8 cellular contexts compared by ENCODE assay signal in the genomic region with DNA sequence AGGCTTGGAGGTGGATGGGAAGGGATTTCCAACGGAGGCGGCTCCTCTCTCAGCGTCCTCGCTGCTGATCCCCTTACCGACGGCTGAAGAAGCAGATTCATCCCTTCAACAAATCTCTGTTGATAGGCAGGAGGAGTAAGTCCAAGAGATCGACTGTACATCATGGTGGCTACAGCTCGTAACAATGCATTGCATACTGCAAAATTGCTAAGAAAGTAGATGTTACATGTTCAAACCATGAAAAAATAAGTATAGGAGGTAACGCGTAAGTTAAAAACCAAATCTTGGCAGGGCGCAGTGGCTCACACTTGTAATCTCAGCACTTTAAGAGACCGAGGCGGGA. TPM values are rescaled to one million over a fixed set of nuclear protein-coding genes. Genes with fewer than 3 reads are reported as not detected.
A peak's percentile ranks its signal among the peaks of the same experiment; 100 is the strongest.
DNase-seq lines count a peak whose midpoint lies in the region; ATAC-seq, FAIRE-seq and TF ChIP-seq lines count a peak whose summit lies in the region.

No MANE protein-coding gene starts in this region.

- CTCF ChIA-PET in CD4-positive, alpha-beta T cell (lab: Charles Lee), result interaction anchor here (0.7 kb wide), 1 partner anchor 92 kb away, joined by 4 read pairs; no protein-coding TSS in a partner anchor

- H4K20me1 ChIP-seq in astrocyte (ENCODE audit: insufficient read depth, low read length) (peaks cover 12% of the 10 kb centered on the region), neural progenitor cell (ENCODE audit: low read depth) (peaks cover 19% of the 10 kb centered on the region)

- H3K4me1 ChIP-seq in HUES6 (ENCODE audit: control insufficient read depth, insufficient read depth, low read length) (peaks cover 3% of the 10 kb centered on the region; the same call in 1 of the 2 replicates), astrocyte (ENCODE audit: insufficient read depth, low read length) (peaks cover 5% of the 10 kb centered on the region), neural progenitor cell (no peaks in the 10 kb centered on the region)

- peaks cover 27% of the 10 kb centered on the region for H3K36me3 Mint-ChIP-seq in CD4-positive, alpha-beta T cell (ENCODE audit: low read depth)
- H3K36me3 Mint-ChIP-seq in astrocyte (ENCODE audit: low read depth, unreplicated experiment) (peaks cover 15% of the 10 kb centered on the region), neural progenitor cell (peaks cover 7% of the 10 kb centered on the region)

- H3K9me3 Mint-ChIP-seq in CD4-positive, alpha-beta T cell, result no peaks in the 10 kb centered on the region
- H3K9me3 Mint-ChIP-seq in astrocyte (ENCODE audit: unreplicated experiment) (no peaks in the 10 kb centered on the region), neural progenitor cell (peaks cover 2% of the 10 kb centered on the region)

- H3F3A ChIP-seq in neural progenitor cell (ENCODE audit: low read depth), result peaks cover 6% of the 10 kb centered on the region

- ATAC-seq in CD4-positive, alpha-beta T cell (ENCODE audit: poor library complexity), result no peak
- ATAC-seq in GM18909 (IDR thresholded peaks at IDR 0.05; ENCODE audit: poor library complexity, unreplicated experiment), result no peak

- H3K9ac ChIP-seq in HUES6 (ENCODE audit: low read length) (no peak overlapping the region), astrocyte (ENCODE audit: low read length) (no peak overlapping the region), neural progenitor cell (no peak overlapping the region)

- H3K27me3 ChIP-seq in CD4-positive, alpha-beta T cell (ENCODE audit: control insufficient read depth, insufficient read depth, low read length), result peaks cover 5% of the 10 kb centered on the region
- peaks cover 11% of the 10 kb centered on the region for H3K27me3 ChIP-seq in HUES6 (ENCODE audit: control insufficient read depth, insufficient read depth, low read length)
- no peaks in the 10 kb centered on the region for H3K27me3 ChIP-seq in astrocyte (ENCODE audit: insufficient read depth, low read length)
- peaks cover 42% of the 10 kb centered on the region for H3K27me3 ChIP-seq in neural progenitor cell
- no peaks in the 10 kb centered on the region; the same call in 1 of the 2 replicates for H3K27me3 ChIP-seq in H7 (ENCODE audit: control insufficient read depth, insufficient read depth, low read length)

- intact Hi-C loops in CD4-positive, alpha-beta T cell (cut with DNase I, micrococcal nuclease), result loop anchor here (1.0 to 5.0 kb wide), 6 partner anchors 37 to 313 kb away; partner anchors contain the start of genes SGTA (in 2 of the 2), GNG7 (in 1 of the 2), LMNB2 (in 1 of the 2) and TIMM13 (in 1 of the 2)
- intact Hi-C loops in posterior vena cava (cut with DNase I), result no loop called here

- in situ Hi-C loops in GM13977 (cut with MboI; ENCODE audit: low pct_unique_long_range_greater_than_20kb, low sequenced_read_pairs, unreplicated experiment), result no loop called here

- H3K36me3 ChIP-seq in HUES6 (ENCODE audit: control insufficient read depth, insufficient read depth, low read length), result peaks cover 19% of the 10 kb centered on the region
- peaks cover 5% of the 10 kb centered on the region for H3K36me3 ChIP-seq in astrocyte (ENCODE audit: insufficient read depth, low read length)
- no peaks in the 10 kb centered on the region for H3K36me3 ChIP-seq in neural progenitor cell
- peaks cover 9% of the 10 kb centered on the region for H3K36me3 ChIP-seq in H7 (replicated peaks; ENCODE audit: control insufficient read depth, insufficient read depth, low read length)

- H3K79me2 ChIP-seq in astrocyte (ENCODE audit: insufficient read depth, low read length) (peaks cover 7% of the 10 kb centered on the region), neural progenitor cell (ENCODE audit: low read depth) (peaks cover 6% of the 10 kb centered on the region)

- H3K4me2 ChIP-seq in astrocyte (ENCODE audit: low read length) (no peak overlapping the region), neural progenitor cell (no peak overlapping the region)

- POLR2A ChIA-PET in CD4-positive, alpha-beta T cell (lab: Charles Lee), result no interaction called here

- no peak for DNase-seq in CD4-positive, alpha-beta T cell
- DNase-seq in astrocyte (ENCODE audit: low read depth) (no peak), neural progenitor cell (ENCODE audit: low spot score) (no peak), posterior vena cava (ENCODE audit: low spot score) (no peak), GM13977 (ENCODE audit: low spot score) (no peak), H7 (no peak)

- H3K4me3 Mint-ChIP-seq in CD4-positive, alpha-beta T cell, result peak overlapping the region; percentile 89
- H3K4me3 Mint-ChIP-seq in astrocyte (ENCODE audit: unreplicated experiment) (peak overlapping the region; percentile 68), neural progenitor cell (peak overlapping the region; percentile 92)

- H2AFZ ChIP-seq in astrocyte (ENCODE audit: low read depth, low read length), result no peak overlapping the region
- H2AFZ ChIP-seq in neural progenitor cell (replicated peaks), result no peak overlapping the region

- TF ChIP-seq CTCF in CD4-positive, alpha-beta T cell (IDR thresholded peaks at IDR 0.05), result no peak
- TF ChIP-seq CTCF in astrocyte (IDR thresholded peaks at IDR 0.05; ENCODE audit: insufficient read depth, low read depth, low read length) (no peak), neural progenitor cell (IDR thresholded peaks at IDR 0.05) (no peak), GM13977 (IDR thresholded peaks at IDR 0.05; ENCODE audit: extremely low read depth, insufficient read depth, missing control alignments) (no peak)

- peak overlapping the region; percentile 15 for H3K27ac Mint-ChIP-seq in CD4-positive, alpha-beta T cell
- H3K27ac Mint-ChIP-seq in astrocyte (ENCODE audit: unreplicated experiment), result no peak overlapping the region
- H3K27ac Mint-ChIP-seq in neural progenitor cell, result no peak overlapping the region

- H3K4me1 Mint-ChIP-seq in CD4-positive, alpha-beta T cell (ENCODE audit: low read depth), result peaks cover 17% of the 10 kb centered on the region
- no peaks in the 10 kb centered on the region for H3K4me1 Mint-ChIP-seq in astrocyte (ENCODE audit: low read depth, unreplicated experiment)
- peaks cover 13% of the 10 kb centered on the region for H3K4me1 Mint-ChIP-seq in neural progenitor cell

- H3K4me3 ChIP-seq in HUES6 (ENCODE audit: low read depth, low read length), result 0 out of 2 replicates have a peak overlapping the region, but pooled peaks have one; percentile 20
- H3K4me3 ChIP-seq in astrocyte (ENCODE audit: insufficient read depth, low read depth, low read length), result no peak overlapping the region
- no peak overlapping the region for H3K4me3 ChIP-seq in neural progenitor cell
- no peak overlapping the region for H3K4me3 ChIP-seq in H7 (ENCODE audit: insufficient read depth, low read depth, low read length)

- FAIRE-seq in astrocyte (lab: Jason Lieb, UNC), result peak; percentile 13

- H3K27me3 Mint-ChIP-seq in CD4-positive, alpha-beta T cell, result peaks cover 21% of the 10 kb centered on the region
- H3K27me3 Mint-ChIP-seq in astrocyte (ENCODE audit: low read depth, unreplicated experiment) (peaks cover 31% of the 10 kb centered on the region), neural progenitor cell (ENCODE audit: insufficient read depth, low read depth) (peaks cover 16% of the 10 kb centered on the region)

- no peak overlapping the region for H3K27ac ChIP-seq in CD4-positive, alpha-beta T cell (ENCODE audit: low read depth, low read length)
- H3K27ac ChIP-seq in HUES6 (ENCODE audit: low read depth, low read length) (no peak overlapping the region), astrocyte (ENCODE audit: low read depth, low read length) (no peak overlapping the region), neural progenitor cell (no peak overlapping the region)

- H3K9me3 ChIP-seq in CD4-positive, alpha-beta T cell (ENCODE audit: control insufficient read depth, low read length), result no peaks in the 10 kb centered on the region
- H3K9me3 ChIP-seq in HUES6 (ENCODE audit: control insufficient read depth, insufficient read depth, low read depth, low read length) (peaks cover 10% of the 10 kb centered on the region), astrocyte (ENCODE audit: insufficient read depth, low read depth, low read length) (peaks cover 3% of the 10 kb centered on the region), neural progenitor cell (ENCODE audit: low read depth) (no peaks in the 10 kb centered on the region)

RNA-seq across cellular contexts. Expression of gene SLC39A3, which starts 0.5 kb away (rescaled TPM):
- total RNA-seq in CD4-positive, alpha-beta T cell, result 1 to 10 TPM; 7.6 to 7.9 TPM
- total RNA-seq in astrocyte (30.0 and 38.0 TPM in 2 replicates), neural progenitor cell (ENCODE audit: low replicate concordance) (6.1 and 28.5 TPM in 2 replicates), posterior vena cava (10 to 100 TPM; 19.5 to 22.0 TPM)
- total RNA-seq in H7 (2014; rRNA removed; shearing (Covaris generic)), result 42.5 and 45.8 TPM in 2 replicates

RNA-seq across cellular contexts. Expression of gene DIRAS1, which starts 19.1 kb away (rescaled TPM):
- total RNA-seq in CD4-positive, alpha-beta T cell, result not detected
- total RNA-seq in astrocyte (5.9 and 9.3 TPM in 2 replicates), neural progenitor cell (ENCODE audit: low replicate concordance) (2.7 and 4.2 TPM in 2 replicates), posterior vena cava (10 to 100 TPM; 11.6 to 21.7 TPM)
- 8.2 and 12.2 TPM in 2 replicates for total RNA-seq in H7 (2014; rRNA removed; shearing (Covaris generic))

RNA-seq across cellular contexts. Expression of gene GNG7, which starts 37.8 kb away (rescaled TPM):
- 1 to 10 TPM; 5.2 to 5.7 TPM for total RNA-seq in CD4-positive, alpha-beta T cell
- total RNA-seq in astrocyte (1.8 and 2.4 TPM in 2 replicates), neural progenitor cell (ENCODE audit: low replicate concordance) (7.0 and 9.6 TPM in 2 replicates), posterior vena cava (1 to 10 TPM; 3.2 to 6.1 TPM)
- total RNA-seq in H7 (2014; rRNA removed; shearing (Covaris generic)), result 1.1 and 1.5 TPM in 2 replicates

RNA-seq across cellular contexts. Expression of gene SGTA, which starts 42.8 kb away (rescaled TPM):
- 10 to 100 TPM; 28.3 to 29.7 TPM for total RNA-seq in CD4-positive, alpha-beta T cell
- total RNA-seq in astrocyte (69.0 and 76.1 TPM in 2 replicates), neural progenitor cell (ENCODE audit: low replicate concordance) (30.9 and 75.4 TPM in 2 replicates), posterior vena cava (10 to 100 TPM; 29.2 to 30.7 TPM)
- total RNA-seq in H7 (2014; rRNA removed; shearing (Covaris generic)), result 97.4 and 103 TPM in 2 replicates

RNA-seq across cellular contexts. Expression of gene THOP1, which starts 45.0 kb away (rescaled TPM):
- total RNA-seq in CD4-positive, alpha-beta T cell, result 10 to 100 TPM; 26.6 to 27.3 TPM
- total RNA-seq in astrocyte (60.3 and 73.4 TPM in 2 replicates), neural progenitor cell (ENCODE audit: low replicate concordance) (105 and 222 TPM in 2 replicates), posterior vena cava (10 to 100 TPM; 30.6 to 37.6 TPM)
- 206 and 287 TPM in 2 replicates for total RNA-seq in H7 (2014; rRNA removed; shearing (Covaris generic))

Comparison
In these comparisons a context has a peak if more than half of its experiments do, and no peak if none do; other contexts are left out.
1. intact Hi-C loops: an anchor here in CD4-positive, alpha-beta T cell (1.0 to 5.0 kb wide); none called in posterior vena cava.